2 cellular contexts compared by ENCODE assay signal in the genomic region with DNA sequence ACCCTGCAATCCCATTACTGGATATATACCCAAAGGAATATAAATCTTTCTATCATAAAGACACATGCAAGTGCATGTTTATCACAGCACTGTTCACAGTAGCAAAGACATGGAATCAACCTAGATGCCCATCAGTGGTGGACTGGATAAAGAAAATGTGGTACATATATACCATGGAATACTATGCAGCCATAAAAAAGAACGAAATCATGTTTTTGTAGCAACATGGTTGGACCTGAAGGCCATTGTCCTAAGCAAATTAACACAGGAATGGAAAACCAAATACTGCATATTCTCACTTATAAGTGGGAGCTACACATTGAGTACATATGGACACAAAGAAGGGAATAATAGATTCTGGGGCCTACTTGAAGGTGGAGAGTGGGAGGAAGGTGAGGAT. TPM values are rescaled to one million over a fixed set of nuclear protein-coding genes. Genes with fewer than 3 reads are reported as not detected.
"Had no signal": no experiment of that assay in that cellular context is flagged by ENCODE, and none has a peak within 500 bp of the region (broad histone marks: within the 10 kb centered on the region; RNA-seq: fewer than 3 reads in every experiment).

No MANE protein-coding gene starts in this region.

RNA-seq across cellular contexts. Expression of a gene that starts 30.6 kb away (rescaled TPM):
- total RNA-seq: G401, GM12878 had no signal
- polyA plus RNA-seq: GM12878 had no signal
